Comparison of ENCODE assay signal across 14 cellular contexts in genomic region chr9:81634437-81634836, GRCh38. TPM values are rescaled to one million over a fixed set of nuclear protein-coding genes. Genes with fewer than 3 reads are reported as not detected.
"Had no signal": no experiment of that assay in that cellular context is flagged by ENCODE, and none has a peak within 500 bp of the region (broad histone marks: within the 10 kb centered on the region; RNA-seq: fewer than 3 reads in every experiment).

No MANE protein-coding gene starts in this region.

- ATAC-seq: activated CD4-positive, CD25-positive, alpha-beta regulatory T cell treated with anti-CD3 and anti-CD28 coated beads, Interleukin-2, amount 50 U/mL, for 24 hours; gastrocnemius medialis; stimulated activated effector memory CD8-positive, alpha-beta T cell treated with anti-CD3 and anti-CD28 coated beads, Interleukin-12 subunit alpha, Interleukin-12 subunit beta, amount 100 ng/mL, for 72 hours had no signal

- FAIRE-seq: pancreas had no signal

- H3K27ac ChIP-seq: cardiac muscle cell, epithelial cell of prostate, pancreas had no signal

- H3K9me3 Mint-ChIP-seq: activated T-helper 1 cell treated with anti-CD3 and anti-CD28 coated beads, Interleukin-12 subunit alpha, Interleukin-12 subunit beta, Interleukin-2, Interleukin-4 antibody, amounts not matched to agents 30 ng/mL and 10 ng/mL and 1 ng/mL, durations not matched to agents 14 hours and 24 hours and 36 hours; stimulated activated effector memory CD8-positive, alpha-beta T cell treated with anti-CD3 and anti-CD28 coated beads, Interleukin-12 subunit alpha, Interleukin-12 subunit beta, amount 100 ng/mL, for 72 hours had no signal

- H3K4me1 Mint-ChIP-seq: stimulated activated effector memory CD8-positive, alpha-beta T cell treated with anti-CD3 and anti-CD28 coated beads, Interleukin-12 subunit alpha, Interleukin-12 subunit beta, amount 100 ng/mL, for 72 hours had no signal

- H3K27ac Mint-ChIP-seq: activated T-helper 1 cell treated with anti-CD3 and anti-CD28 coated beads, Interleukin-12 subunit alpha, Interleukin-12 subunit beta, Interleukin-2, Interleukin-4 antibody, amounts not matched to agents 30 ng/mL and 10 ng/mL and 1 ng/mL, durations not matched to agents 14 hours and 24 hours and 36 hours; stimulated activated effector memory CD8-positive, alpha-beta T cell treated with anti-CD3 and anti-CD28 coated beads, Interleukin-12 subunit alpha, Interleukin-12 subunit beta, amount 100 ng/mL, for 72 hours had no signal

- DNase-seq: activated naive CD4-positive, alpha-beta T cell; aorta; gastrocnemius medialis; islet precursor cell; pancreas; sigmoid colon; stimulated activated CD4-positive, alpha-beta T cell treated with anti-CD3 and anti-CD28 coated beads, Interleukin-2, amount 100 ng/mL, for 24 hours; T-helper 9 cell had no signal

- H3K36me3 ChIP-seq: cardiac muscle cell had no signal

- H3K4me3 Mint-ChIP-seq: activated T-helper 1 cell treated with anti-CD3 and anti-CD28 coated beads, Interleukin-12 subunit alpha, Interleukin-12 subunit beta, Interleukin-2, Interleukin-4 antibody, amounts not matched to agents 30 ng/mL and 10 ng/mL and 1 ng/mL, durations not matched to agents 14 hours and 24 hours and 36 hours; stimulated activated effector memory CD8-positive, alpha-beta T cell treated with anti-CD3 and anti-CD28 coated beads, Interleukin-12 subunit alpha, Interleukin-12 subunit beta, amount 100 ng/mL, for 72 hours had no signal

- H3K4me3 ChIP-seq: cardiac muscle cell, gastrocnemius medialis, pancreas, sigmoid colon had no signal

- H3K9me3 ChIP-seq: gastrocnemius medialis, pancreas, sigmoid colon had no signal

- H3K27me3 ChIP-seq: gastrocnemius medialis, pancreas, sigmoid colon had no signal

RNA-seq across cellular contexts. Expression of gene TLE1, which starts 54.9 kb away (rescaled TPM):
- total RNA-seq: activated CD8-positive, alpha-beta memory T cell treated with anti-CD3 and anti-CD28 coated beads for 36 hours; activated T-helper 1 cell treated with anti-CD3 and anti-CD28 coated beads, Interleukin-12 subunit alpha, Interleukin-12 subunit beta, Interleukin-2, Interleukin-4 antibody, amounts not matched to agents 30 ng/mL and 10 ng/mL and 1 ng/mL, durations not matched to agents 14 hours and 24 hours and 36 hours had no signal
